ENCODE assay signal across 1 cellular context in the genomic region with DNA sequence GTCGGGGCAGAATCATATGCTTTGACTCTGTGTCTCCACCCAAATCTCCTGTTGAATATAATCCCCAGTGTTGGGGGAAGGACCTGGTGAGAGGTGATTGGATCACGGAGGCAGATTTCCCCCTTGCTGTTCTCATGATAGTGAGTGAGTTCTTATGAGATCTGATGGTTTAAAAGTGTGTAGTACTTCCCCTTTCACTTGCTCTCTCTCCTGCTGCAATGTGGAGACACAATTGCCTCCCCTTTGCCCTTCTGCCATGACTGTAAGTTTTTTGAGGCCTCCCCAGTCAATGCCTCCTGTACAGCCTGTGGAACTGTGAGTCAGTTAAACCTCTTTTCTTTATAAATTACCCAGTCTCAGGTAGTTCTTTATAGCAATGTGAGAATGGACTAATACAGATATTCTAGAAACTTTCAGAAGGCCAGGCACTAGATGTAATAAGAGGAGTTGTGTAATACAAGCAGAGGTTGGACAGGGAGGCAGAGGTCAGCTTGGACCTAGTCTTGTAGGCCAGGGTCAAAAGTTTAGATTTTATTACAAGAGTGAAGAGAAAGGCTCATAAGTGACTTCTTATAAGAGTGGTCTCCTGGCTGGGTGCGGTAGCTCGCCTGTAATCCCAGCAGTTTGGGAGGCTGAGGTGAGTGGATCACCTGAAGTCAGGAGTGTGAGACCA.
TF ChIP-seq lines count a peak whose summit lies in the region.

No MANE protein-coding gene starts in this region.

TF ChIP-seq in liver, 16 proteins besides CTCF, POLR2A, EP300 and RAD21 (continued from another document):
- TF ChIP-seq GABPA (IDR thresholded peaks at IDR 0.05 in 1 of 2, conservative IDR thresholded peaks at IDR 0.05 in 1 of 2) (no peak), NR2F2 (IDR thresholded peaks at IDR 0.05) (peak; percentile 90), FOXA1 (IDR thresholded peaks at IDR 0.05) (no peak), RXRA (IDR thresholded peaks at IDR 0.05) (peak; percentile 91 to 96), EGR1 (IDR thresholded peaks at IDR 0.05; ENCODE audit: low read depth in 2 of 2) (no peak)
- TF ChIP-seq, protein P1, sequence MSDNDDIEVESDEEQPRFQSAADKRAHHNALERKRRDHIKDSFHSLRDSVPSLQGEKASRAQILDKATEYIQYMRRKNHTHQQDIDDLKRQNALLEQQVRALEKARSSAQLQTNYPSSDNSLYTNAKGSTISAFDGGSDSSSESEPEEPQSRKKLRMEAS (IDR thresholded peaks at IDR 0.05), result peak; percentile 86
